9 cellular contexts compared by ENCODE assay signal in the genomic region with DNA sequence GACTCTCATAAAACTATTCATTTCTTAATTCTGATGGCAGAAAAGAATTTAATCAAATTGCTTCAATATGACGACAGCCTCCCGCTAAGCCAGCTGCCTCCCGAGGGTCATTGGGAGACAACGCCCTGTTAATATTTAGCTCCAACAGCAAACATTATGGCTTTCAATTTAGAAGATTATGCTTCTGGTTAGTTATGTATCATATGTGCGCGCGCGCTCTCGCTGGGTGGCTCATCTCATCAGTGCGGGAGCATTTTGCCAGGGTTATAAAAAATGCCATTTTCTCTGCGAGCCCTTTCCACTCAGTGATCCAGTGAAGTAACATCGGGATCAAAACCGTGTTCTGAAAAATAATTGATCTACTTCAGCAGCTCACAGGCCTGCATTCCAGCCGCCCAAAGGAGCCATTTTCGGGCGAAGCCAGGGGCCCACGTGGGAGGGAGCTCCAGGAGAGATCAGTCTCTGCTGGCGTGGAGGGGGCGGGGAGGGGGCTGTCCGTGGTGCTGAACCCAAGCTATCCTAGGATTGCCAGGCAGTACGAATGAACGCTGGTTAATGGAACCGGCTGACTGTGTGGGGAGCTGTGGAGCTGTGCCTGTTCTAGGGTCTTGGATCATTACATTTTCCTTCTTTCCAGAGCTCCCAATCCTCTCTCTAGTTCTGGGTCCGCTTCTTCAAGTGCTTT.
DNase-seq lines count a peak whose midpoint lies in the region; ATAC-seq and TF ChIP-seq lines count a peak whose summit lies in the region.
"Had no signal": no experiment of that assay in that cellular context is flagged by ENCODE, and none has a peak within 500 bp of the region (broad histone marks: within the 10 kb centered on the region; RNA-seq: fewer than 3 reads in every experiment).

No MANE protein-coding gene starts in this region.

- H3K36me3 ChIP-seq in adipocyte (ENCODE audit: control insufficient read depth, insufficient read depth, low read length, severe bottlenecking): no peaks in the 10 kb centered on the region

- H3K27me3 ChIP-seq in adipocyte (replicated peaks; ENCODE audit: control insufficient read depth, insufficient read depth, low read length): peaks cover 33% of the 10 kb centered on the region

- no peaks in the 10 kb centered on the region for H3K9me3 ChIP-seq in adipocyte (ENCODE audit: control insufficient read depth, low read length)

- TF ChIP-seq RAD21 in Ishikawa (IDR thresholded peaks at IDR 0.05; ENCODE audit: low read depth): no peak

- no peaks in the 10 kb centered on the region for H3K4me1 ChIP-seq in adipocyte (ENCODE audit: control insufficient read depth, insufficient read depth, low read length)

- DNase-seq in Daoy (ENCODE audit: low read depth): peak; percentile 54
- DNase-seq in adipocyte (ENCODE audit: low read depth): peak; percentile 2
- DNase-seq in lung microvascular endothelial cell (ENCODE audit: low read depth in 2 of 2): peak; percentile 28
- no peak for DNase-seq in NCI-H774 (lab: John Stamatoyannopoulos, UW)
- DNase-seq: NCI-H1105 had no signal

- no peak overlapping the region for H3K9ac ChIP-seq in adipocyte (ENCODE audit: low read length)

- ATAC-seq in HG03045 (IDR thresholded peaks at IDR 0.05; ENCODE audit: unreplicated experiment): no peak
- ATAC-seq in HG03460 (IDR thresholded peaks at IDR 0.05; ENCODE audit: unreplicated experiment): no peak
- no peak for ATAC-seq in HG03520 (IDR thresholded peaks at IDR 0.05; ENCODE audit: unreplicated experiment)

- TF ChIP-seq EP300 in Ishikawa (IDR thresholded peaks at IDR 0.05; ENCODE audit: borderline replicate concordance): no peak

- no peak overlapping the region for H3K4me3 ChIP-seq in adipocyte (ENCODE audit: low read length)

TF ChIP-seq in Ishikawa, 13 proteins besides CTCF, POLR2A, EP300 and RAD21:
- TF ChIP-seq TEAD4 (IDR thresholded peaks at IDR 0.05) (no peak), TCF12 (IDR thresholded peaks at IDR 0.05; ENCODE audit: low read depth) (no peak), NFIC (IDR thresholded peaks at IDR 0.05) (no peak), YY1 (IDR thresholded peaks at IDR 0.05; ENCODE audit: low read depth) (0 out of 2 replicates have a peak, but pooled peaks have one; percentile 32), TAF1 (IDR thresholded peaks at IDR 0.05; ENCODE audit: low read depth) (no peak), ZBTB7A (IDR thresholded peaks at IDR 0.05; ENCODE audit: low read depth) (no peak), CREB1 (IDR thresholded peaks at IDR 0.05; ENCODE audit: low read depth) (no peak), EGR1 (IDR thresholded peaks at IDR 0.05) (0 out of 2 replicates have a peak, but pooled peaks have one; percentile 15), FOXM1 (IDR thresholded peaks at IDR 0.05; ENCODE audit: borderline replicate concordance, low read depth) (no peak), REST (IDR thresholded peaks at IDR 0.05; ENCODE audit: low read depth) (peak; percentile 97), CEBPB (IDR thresholded peaks at IDR 0.05) (no peak)
- TF ChIP-seq, protein P1, sequence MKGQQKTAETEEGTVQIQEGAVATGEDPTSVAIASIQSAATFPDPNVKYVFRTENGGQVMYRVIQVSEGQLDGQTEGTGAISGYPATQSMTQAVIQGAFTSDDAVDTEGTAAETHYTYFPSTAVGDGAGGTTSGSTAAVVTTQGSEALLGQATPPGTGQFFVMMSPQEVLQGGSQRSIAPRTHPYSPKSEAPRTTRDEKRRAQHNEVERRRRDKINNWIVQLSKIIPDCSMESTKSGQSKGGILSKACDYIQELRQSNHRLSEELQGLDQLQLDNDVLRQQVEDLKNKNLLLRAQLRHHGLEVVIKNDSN (IDR thresholded peaks at IDR 0.05): peak; percentile 56; the same call in 1 of the 2 replicates
- TF ChIP-seq, protein P2, sequence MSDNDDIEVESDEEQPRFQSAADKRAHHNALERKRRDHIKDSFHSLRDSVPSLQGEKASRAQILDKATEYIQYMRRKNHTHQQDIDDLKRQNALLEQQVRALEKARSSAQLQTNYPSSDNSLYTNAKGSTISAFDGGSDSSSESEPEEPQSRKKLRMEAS (IDR thresholded peaks at IDR 0.05): peak; percentile 64
